9 cellular contexts compared by ENCODE assay signal in the genomic region with DNA sequence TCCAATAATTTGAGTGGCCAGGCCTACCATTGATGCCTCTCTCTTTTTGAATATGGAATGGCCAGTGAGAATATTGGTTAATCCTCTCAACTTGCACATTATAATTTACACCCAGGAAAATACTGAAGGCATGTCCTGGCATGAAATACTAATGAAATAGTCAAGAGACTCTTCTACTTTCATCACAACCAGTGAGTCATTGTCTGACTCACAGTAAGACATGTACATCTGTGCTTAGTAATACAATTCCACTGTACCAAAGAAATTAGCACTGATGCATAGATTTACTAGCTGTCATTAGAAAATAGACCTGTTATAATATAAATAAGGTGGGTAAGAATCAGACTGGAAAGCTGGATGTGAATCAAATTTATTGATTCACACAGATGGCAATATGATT. TPM values are rescaled to one million over a fixed set of nuclear protein-coding genes. Genes with fewer than 3 reads are reported as not detected.
DNase-seq lines count a peak whose midpoint lies in the region; ATAC-seq and TF ChIP-seq lines count a peak whose summit lies in the region.
"Had no signal": no experiment of that assay in that cellular context is flagged by ENCODE, and none has a peak within 500 bp of the region (broad histone marks: within the 10 kb centered on the region; RNA-seq: fewer than 3 reads in every experiment).

No MANE protein-coding gene starts in this region.

- intact Hi-C loops in heart right ventricle (cut with DNase I), result no loop called here

- H3K9me3 Mint-ChIP-seq in chondrocyte (ENCODE audit: low read depth), result no peaks in the 10 kb centered on the region
- peaks cover 0 to 3% of the 10 kb centered on the region in 2 donors for H3K9me3 Mint-ChIP-seq in effector memory CD8-positive, alpha-beta T cell

- no peak overlapping the region for H3K27ac ChIP-seq in heart right ventricle
- H3K27ac ChIP-seq: SJSA1 had no signal

- H3K27me3 ChIP-seq in heart right ventricle, result no peaks in the 10 kb centered on the region
- H3K27me3 ChIP-seq: SJSA1 had no signal

- H3K4me1 Mint-ChIP-seq in chondrocyte (ENCODE audit: low read depth), result peaks cover 4% of the 10 kb centered on the region
- no peaks in the 10 kb centered on the region for H3K4me1 Mint-ChIP-seq in effector memory CD8-positive, alpha-beta T cell (ENCODE audit: low read depth in 2 of 2)

- no peak overlapping the region for H3K4me3 ChIP-seq in heart right ventricle
- H3K4me3 ChIP-seq: SJSA1 had no signal

- no peaks in the 10 kb centered on the region for H3K9me3 ChIP-seq in heart right ventricle
- H3K9me3 ChIP-seq: SJSA1 had no signal

- no peaks in the 10 kb centered on the region for H3K4me1 ChIP-seq in heart right ventricle
- H3K4me1 ChIP-seq: SJSA1 had no signal

- H3K27me3 Mint-ChIP-seq in chondrocyte (ENCODE audit: low read depth), result peaks cover 16% of the 10 kb centered on the region
- H3K27me3 Mint-ChIP-seq in effector memory CD8-positive, alpha-beta T cell, result no peaks in the 10 kb centered on the region

- H3K36me3 ChIP-seq in heart right ventricle, result no peaks in the 10 kb centered on the region
- H3K36me3 ChIP-seq: SJSA1 had no signal

- no peak for TF ChIP-seq CTCF in chondrocyte (IDR thresholded peaks at IDR 0.05)
- no peak for TF ChIP-seq CTCF in heart right ventricle (IDR thresholded peaks at IDR 0.05)

- ATAC-seq in GM19463 (IDR thresholded peaks at IDR 0.05; ENCODE audit: unreplicated experiment) (peak; percentile 85), heart right ventricle (no peak)
- ATAC-seq in effector memory CD8-positive, alpha-beta T cell (replicated peaks), result no peak

- DNase-seq in ACHN (peak; percentile 92), HS-5 (ENCODE audit: low read depth) (peak; percentile 92), chondrocyte (ENCODE audit: low spot score) (no peak), iPS-NIHi11 (ENCODE audit: low spot score) (no peak), heart right ventricle (no peak), anterior cingulate cortex (lab: John Stamatoyannopoulos, UW) (no peak)
- no peak for DNase-seq in effector memory CD8-positive, alpha-beta T cell

- in situ Hi-C loops in ACHN (cut with HindIII; ENCODE audit: low pct_ligation_motif_present, low pct_unique_long_range_greater_than_20kb, low sequenced_read_pairs), result no loop called here

- peak overlapping the region; percentile 84 for H3K27ac Mint-ChIP-seq in chondrocyte (ENCODE audit: unreplicated experiment)
- no peak overlapping the region for H3K27ac Mint-ChIP-seq in effector memory CD8-positive, alpha-beta T cell

- H3K36me3 Mint-ChIP-seq in chondrocyte (ENCODE audit: low read depth), result no peaks in the 10 kb centered on the region
- H3K36me3 Mint-ChIP-seq in effector memory CD8-positive, alpha-beta T cell (ENCODE audit: insufficient read depth), result no peaks in the 10 kb centered on the region

- H3K4me3 Mint-ChIP-seq in chondrocyte (ENCODE audit: unreplicated experiment), result no peak overlapping the region
- H3K4me3 Mint-ChIP-seq in effector memory CD8-positive, alpha-beta T cell, result no peak overlapping the region

RNA-seq across cellular contexts. Expression of a gene that starts 31.6 kb away (rescaled TPM):
- total RNA-seq in chondrocyte (not detected in 3 replicates), heart right ventricle (not detected)
- not detected for polyA plus RNA-seq in heart right ventricle
- total RNA-seq: SJSA1 had no signal

Comparison
In these comparisons a context has a peak if more than half of its experiments do, and no peak if none do; other contexts are left out.
1. DNase-seq: peak in ACHN (single experiment) and HS-5 (single experiment); none in chondrocyte (single experiment), iPS-NIHi11 (single experiment), effector memory CD8-positive, alpha-beta T cell (0 of 3), heart right ventricle (0 of 2) and anterior cingulate cortex (0 of 58).